6 cellular contexts compared by ENCODE assay signal in genomic region chr20:54820392-54820791, GRCh38.
"Had no signal": no experiment of that assay in that cellular context is flagged by ENCODE, and none has a peak within 500 bp of the region (broad histone marks: within the 10 kb centered on the region; RNA-seq: fewer than 3 reads in every experiment).

No MANE protein-coding gene starts in this region.

- DNase-seq: GDM1, GF-D8 had no signal

- FAIRE-seq: GM12891, GM12892, GM18507, GM19239 had no signal
